Comparison of ENCODE assay signal across 8 cellular contexts in the genomic region with DNA sequence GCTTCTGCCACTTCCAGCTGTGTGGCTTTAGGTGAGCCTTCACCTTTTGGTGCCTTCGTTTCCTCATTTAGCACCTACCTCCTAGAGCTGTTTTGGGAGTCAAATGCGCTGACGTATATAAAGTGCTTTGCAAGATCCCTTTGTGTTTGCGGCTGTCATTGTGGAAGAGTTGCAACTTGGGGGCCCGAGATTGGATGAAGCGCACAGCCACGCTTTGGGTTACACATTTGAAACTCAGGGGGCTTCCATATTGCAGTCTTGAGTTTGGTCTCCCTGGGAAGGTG. TPM values are rescaled to one million over a fixed set of nuclear protein-coding genes. Genes with fewer than 3 reads are reported as not detected.
DNase-seq lines count a peak whose midpoint lies in the region; ATAC-seq, FAIRE-seq and TF ChIP-seq lines count a peak whose summit lies in the region.

No MANE protein-coding gene starts in this region.

- TF ChIP-seq CTCF in PC-3 (conservative IDR thresholded peaks at IDR 0.05; ENCODE audit: low read depth, low read length) (no peak), retinal pigment epithelial cell (conservative IDR thresholded peaks at IDR 0.05; ENCODE audit: low read depth, low read length) (no peak)

- no peak for ATAC-seq in PC-3

- peak; percentile 50 for FAIRE-seq in GM12891 (lab: Jason Lieb, UNC)
- FAIRE-seq in frontal cortex (lab: Jason Lieb, UNC): no peak

- H3K27me3 ChIP-seq in PC-3 (ENCODE audit: low read length) (no peaks in the 10 kb centered on the region), esophagus (ENCODE audit: control insufficient read depth in 1 of 2, insufficient read depth in 2 of 2, low read length in 2 of 2) (no peaks in the 10 kb centered on the region)

- TF ChIP-seq POLR2A in GM12891 (IDR thresholded peaks at IDR 0.05; ENCODE audit: low read depth, low read length): no peak

- peak overlapping the region; percentile 99 for H3K4me2 ChIP-seq in PC-3 (ENCODE audit: low read length)

- H3K9me2 ChIP-seq in PC-3 (replicated peaks; ENCODE audit: low read length): no peaks in the 10 kb centered on the region

- H3K4me1 ChIP-seq in PC-3 (ENCODE audit: insufficient read depth, low read length) (peaks cover 30% of the 10 kb centered on the region), esophagus (ENCODE audit: control insufficient read depth in 2 of 2, insufficient read depth in 2 of 2, low read length in 1 of 2) (peaks cover 25 to 45% of the 10 kb centered on the region in 2 donors)

- peak overlapping the region; percentile 95 for H3K9ac ChIP-seq in PC-3 (ENCODE audit: low read length)

- H3K9me3 ChIP-seq in PC-3 (ENCODE audit: low read length) (no peaks in the 10 kb centered on the region), esophagus (ENCODE audit: control insufficient read depth in 2 of 2, insufficient read depth in 1 of 2, low read depth in 1 of 2, low read length in 1 of 2) (no peaks in the 10 kb centered on the region)

- no peaks in the 10 kb centered on the region for H3F3A ChIP-seq in PC-3 (ENCODE audit: low read length, unreplicated experiment)

- POLR2A ChIA-PET in PC-3 (lab: Charles Lee; ENCODE audit: unreplicated experiment): no interaction called here

- H2AFZ ChIP-seq in PC-3 (ENCODE audit: low read length): peak overlapping the region; percentile 89

- peaks cover 2% of the 10 kb centered on the region; the same call in 1 of the 2 replicates for H3K36me3 ChIP-seq in PC-3 (ENCODE audit: low read depth, low read length)
- H3K36me3 ChIP-seq in esophagus (ENCODE audit: control insufficient read depth in 2 of 2, insufficient read depth in 2 of 2, low read length in 1 of 2): peaks cover 0 to 26% of the 10 kb centered on the region in 2 donors

- 5% methylated on average over 7 of the region's 7 CpGs for WGBS in esophagus, 2 donors

- no peaks in the 10 kb centered on the region for H4K20me1 ChIP-seq in PC-3 (ENCODE audit: low read length)

- CTCF ChIA-PET in PC-3 (lab: Charles Lee): no interaction called here

- DNase-seq in GM12891 (ENCODE audit: insufficient read length, low spot score): no peak
- no peak for DNase-seq in PC-3
- no peak for DNase-seq in retinal pigment epithelial cell (ENCODE audit: low read depth)
- no peak for DNase-seq in frontal cortex (ENCODE audit: low spot score in 2 of 2)
- no peak for DNase-seq in posterior vena cava (ENCODE audit: low spot score)
- DNase-seq in HuH-7.5 (ENCODE audit: low spot score): no peak
- DNase-seq in stimulated activated CD4-positive, alpha-beta T cell treated with anti-CD3 and anti-CD28 coated beads, Interleukin-4, amount 100 ng/mL, for 24 hours: no peak

- intact Hi-C loops in PC-3 (cut with micrococcal nuclease): no loop called here
- intact Hi-C loops in posterior vena cava (cut with DNase I): loop anchor here (5.0 to 10.0 kb wide), 2 partner anchors 175 to 257 kb away; partner anchors contain the start of gene PITPNM2 (in 1 of the 2)

- BruUV-seq in PC-3 (replicated peaks; lab: Mats Ljungman, UMichigan): TSS peak; percentile 35

- H3K27ac ChIP-seq in PC-3 (ENCODE audit: low read length): peak overlapping the region; percentile 20; the same call in 1 of the 2 replicates
- peak overlapping the region; percentile 81 to 85 for H3K27ac ChIP-seq in esophagus (ENCODE audit: low read depth in 2 of 2, low read length in 1 of 2)

- H3K4me3 ChIP-seq in PC-3 (ENCODE audit: low read length): peak overlapping the region; percentile 85
- H3K4me3 ChIP-seq in esophagus (ENCODE audit: low read depth in 1 of 2, low read length in 2 of 2): peak overlapping the region; percentile 89 to 93
- H3K4me3 ChIP-seq in retinal pigment epithelial cell (ENCODE audit: low read length): peak overlapping the region; percentile 80

- peaks cover 72% of the 10 kb centered on the region for H3K79me2 ChIP-seq in PC-3 (ENCODE audit: low read length)

TF ChIP-seq in GM12891, 5 proteins besides CTCF, POLR2A, EP300 and RAD21:
- 0 out of 2 replicates have a peak, but pooled peaks have one; percentile 42 for TF ChIP-seq POU2F2 (IDR thresholded peaks at IDR 0.05; ENCODE audit: low read depth, low read length)
- no peak for TF ChIP-seq POLR2AphosphoS5 (IDR thresholded peaks at IDR 0.05; ENCODE audit: low read depth, low read length)
- TF ChIP-seq SPI1 (IDR thresholded peaks at IDR 0.05; ENCODE audit: low read depth, low read length): no peak

RNA-seq across cellular contexts. Expression of gene ARL6IP4, which starts 0.6 kb away (rescaled TPM):
- 194 TPM for polyA plus RNA-seq in GM12891 (2012; ENCODE audit: low read depth, missing spikeins)
- 363 and 486 TPM in 2 replicates for total RNA-seq in PC-3 (2014; rRNA removed)
- 100 to 1,000 TPM; 161 to 184 TPM for polyA plus RNA-seq in esophagus
- total RNA-seq in frontal cortex: 24.9 TPM
- 100 to 1,000 TPM; 125 to 132 TPM for total RNA-seq in posterior vena cava

RNA-seq across cellular contexts. Expression of gene OGFOD2, which starts 4.8 kb away (rescaled TPM):
- 14.0 TPM for polyA plus RNA-seq in GM12891 (2012; ENCODE audit: low read depth, missing spikeins)
- total RNA-seq in PC-3 (2014; rRNA removed) (33.3 and 35.6 TPM in 2 replicates), frontal cortex (4.5 TPM), posterior vena cava (1 to 10 TPM; 7.6 to 9.6 TPM)
- polyA plus RNA-seq in esophagus: 10 to 100 TPM; 10.8 to 11.5 TPM

RNA-seq across cellular contexts. Expression of gene ABCB9, which starts 13.6 kb away (rescaled TPM):
- 1.3 TPM for polyA plus RNA-seq in GM12891 (2012; ENCODE audit: low read depth, missing spikeins)
- total RNA-seq in PC-3 (2014; rRNA removed) (18.4 and 20.9 TPM in 2 replicates), frontal cortex (17.5 TPM), posterior vena cava (1 to 10 TPM; 3.4 to 5.3 TPM)
- polyA plus RNA-seq in esophagus: 1 to 10 TPM; 1.5 to 4.4 TPM
